ENCODE assay signal across 1 cellular context in the genomic region with DNA sequence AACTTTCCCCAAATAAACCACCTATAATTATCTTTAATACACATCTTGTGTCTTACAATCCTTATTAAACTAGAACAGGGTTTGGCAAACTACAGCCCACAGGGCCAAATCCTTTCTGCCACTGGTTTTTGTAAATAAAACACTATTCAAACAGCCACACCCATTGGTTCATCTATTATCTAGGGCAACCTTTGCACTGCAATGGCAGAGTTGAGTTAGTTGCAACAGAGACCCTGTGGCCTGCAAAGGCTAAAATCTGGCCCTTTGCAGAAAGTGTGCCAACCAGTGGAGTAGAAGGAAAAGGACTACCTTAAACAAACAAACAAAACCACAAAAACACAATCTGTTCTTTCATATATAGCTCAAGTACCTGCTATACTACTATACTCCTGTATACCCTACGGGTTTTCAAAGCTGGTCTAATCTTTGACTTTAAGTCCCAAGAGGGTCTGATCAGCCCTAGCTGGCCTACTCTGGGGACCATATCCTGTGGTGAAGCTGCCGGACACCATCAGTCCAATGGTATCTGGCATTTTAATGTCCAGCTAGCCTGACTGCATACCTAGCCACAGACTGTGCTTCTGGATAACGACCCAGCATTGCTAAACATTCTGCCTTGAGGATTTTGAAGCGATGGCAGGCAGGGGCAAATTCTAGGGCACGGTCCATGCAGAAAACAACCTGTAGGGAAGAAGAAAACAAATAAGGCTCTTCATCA.
A peak's percentile ranks its signal among the peaks of the same experiment; 100 is the strongest.
TF ChIP-seq lines count a peak whose summit lies in the region.

No MANE protein-coding gene starts in this region.

TF ChIP-seq in HepG2, 621 proteins besides CTCF, POLR2A, EP300 and RAD21 (continued from another document and continues in another):
- TF ChIP-seq, protein P1, sequence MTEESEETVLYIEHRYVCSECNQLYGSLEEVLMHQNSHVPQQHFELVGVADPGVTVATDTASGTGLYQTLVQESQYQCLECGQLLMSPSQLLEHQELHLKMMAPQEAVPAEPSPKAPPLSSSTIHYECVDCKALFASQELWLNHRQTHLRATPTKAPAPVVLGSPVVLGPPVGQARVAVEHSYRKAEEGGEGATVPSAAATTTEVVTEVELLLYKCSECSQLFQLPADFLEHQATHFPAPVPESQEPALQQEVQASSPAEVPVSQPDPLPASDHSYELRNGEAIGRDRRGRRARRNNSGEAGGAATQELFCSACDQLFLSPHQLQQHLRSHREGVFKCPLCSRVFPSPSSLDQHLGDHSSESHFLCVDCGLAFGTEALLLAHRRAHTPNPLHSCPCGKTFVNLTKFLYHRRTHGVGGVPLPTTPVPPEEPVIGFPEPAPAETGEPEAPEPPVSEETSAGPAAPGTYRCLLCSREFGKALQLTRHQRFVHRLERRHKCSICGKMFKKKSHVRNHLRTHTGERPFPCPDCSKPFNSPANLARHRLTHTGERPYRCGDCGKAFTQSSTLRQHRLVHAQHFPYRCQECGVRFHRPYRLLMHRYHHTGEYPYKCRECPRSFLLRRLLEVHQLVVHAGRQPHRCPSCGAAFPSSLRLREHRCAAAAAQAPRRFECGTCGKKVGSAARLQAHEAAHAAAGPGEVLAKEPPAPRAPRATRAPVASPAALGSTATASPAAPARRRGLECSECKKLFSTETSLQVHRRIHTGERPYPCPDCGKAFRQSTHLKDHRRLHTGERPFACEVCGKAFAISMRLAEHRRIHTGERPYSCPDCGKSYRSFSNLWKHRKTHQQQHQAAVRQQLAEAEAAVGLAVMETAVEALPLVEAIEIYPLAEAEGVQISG (CRISPR knock-in tag; IDR thresholded peaks at IDR 0.05), result peak; percentile 86
- TF ChIP-seq, protein P2, sequence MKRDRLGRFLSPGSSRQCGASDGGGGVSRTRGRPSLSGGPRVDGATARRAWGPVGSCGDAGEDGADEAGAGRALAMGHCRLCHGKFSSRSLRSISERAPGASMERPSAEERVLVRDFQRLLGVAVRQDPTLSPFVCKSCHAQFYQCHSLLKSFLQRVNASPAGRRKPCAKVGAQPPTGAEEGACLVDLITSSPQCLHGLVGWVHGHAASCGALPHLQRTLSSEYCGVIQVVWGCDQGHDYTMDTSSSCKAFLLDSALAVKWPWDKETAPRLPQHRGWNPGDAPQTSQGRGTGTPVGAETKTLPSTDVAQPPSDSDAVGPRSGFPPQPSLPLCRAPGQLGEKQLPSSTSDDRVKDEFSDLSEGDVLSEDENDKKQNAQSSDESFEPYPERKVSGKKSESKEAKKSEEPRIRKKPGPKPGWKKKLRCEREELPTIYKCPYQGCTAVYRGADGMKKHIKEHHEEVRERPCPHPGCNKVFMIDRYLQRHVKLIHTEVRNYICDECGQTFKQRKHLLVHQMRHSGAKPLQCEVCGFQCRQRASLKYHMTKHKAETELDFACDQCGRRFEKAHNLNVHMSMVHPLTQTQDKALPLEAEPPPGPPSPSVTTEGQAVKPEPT (CRISPR knock-in tag; IDR thresholded peaks at IDR 0.05; ENCODE audit: low read depth), result no peak
- TF ChIP-seq YY1 (IDR thresholded peaks at IDR 0.05; ENCODE audit: insufficient read depth, insufficient replicate concordance, low read depth, low read length), result peak; percentile 35
- TF ChIP-seq CBX1 (IDR thresholded peaks at IDR 0.05; ENCODE audit: low read depth), result no peak
- TF ChIP-seq ZNF17 (CRISPR knock-in tag; IDR thresholded peaks at IDR 0.05), result no peak
- TF ChIP-seq, protein P3, sequence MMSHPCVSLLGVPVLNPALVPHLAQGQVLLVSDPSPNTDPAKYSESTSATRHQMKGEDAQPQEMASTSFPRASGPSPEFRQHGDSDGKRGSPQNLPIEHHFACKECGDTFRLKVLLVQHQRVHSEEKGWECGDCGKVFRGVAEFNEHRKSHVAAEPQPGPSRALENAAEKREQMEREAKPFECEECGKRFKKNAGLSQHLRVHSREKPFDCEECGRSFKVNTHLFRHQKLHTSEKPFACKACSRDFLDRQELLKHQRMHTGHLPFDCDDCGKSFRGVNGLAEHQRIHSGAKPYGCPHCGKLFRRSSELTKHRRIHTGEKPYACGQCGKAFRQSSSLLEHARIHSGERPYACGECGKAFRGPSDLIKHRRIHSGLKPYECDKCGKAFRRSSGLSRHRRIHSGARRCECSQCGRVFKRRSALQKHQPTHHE (CRISPR knock-in tag; IDR thresholded peaks at IDR 0.05; ENCODE audit: borderline replicate concordance), result no peak
- TF ChIP-seq SMARCC2 (IDR thresholded peaks at IDR 0.05), result no peak
- peak; percentile 19; the same call in 1 of the 2 replicates for TF ChIP-seq STAG1 (CRISPR knock-in tag; IDR thresholded peaks at IDR 0.05)
- TF ChIP-seq MED1 (CRISPR knock-in tag; IDR thresholded peaks at IDR 0.05), result peak; percentile 42; the same call in 1 of the 2 replicates
- TF ChIP-seq ZNF605 (CRISPR knock-in tag; IDR thresholded peaks at IDR 0.05), result no peak
- TF ChIP-seq RBFOX2 (IDR thresholded peaks at IDR 0.05; ENCODE audit: low read depth, low read length), result no peak
- TF ChIP-seq RARG (CRISPR knock-in tag; IDR thresholded peaks at IDR 0.05; ENCODE audit: low read depth), result no peak
- no peak for TF ChIP-seq ISL2 (CRISPR knock-in tag; IDR thresholded peaks at IDR 0.05)
- TF ChIP-seq, protein P4, sequence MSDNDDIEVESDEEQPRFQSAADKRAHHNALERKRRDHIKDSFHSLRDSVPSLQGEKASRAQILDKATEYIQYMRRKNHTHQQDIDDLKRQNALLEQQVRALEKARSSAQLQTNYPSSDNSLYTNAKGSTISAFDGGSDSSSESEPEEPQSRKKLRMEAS (IDR thresholded peaks at IDR 0.05), result peak; percentile 44; the same call in 1 of the 2 replicates
- peak; percentile 57; the same call in 1 of the 2 replicates for TF ChIP-seq SSRP1 (CRISPR knock-in tag; IDR thresholded peaks at IDR 0.05)
- no peak for TF ChIP-seq NCOA1 (CRISPR knock-in tag; IDR thresholded peaks at IDR 0.05)
- TF ChIP-seq, protein P5, sequence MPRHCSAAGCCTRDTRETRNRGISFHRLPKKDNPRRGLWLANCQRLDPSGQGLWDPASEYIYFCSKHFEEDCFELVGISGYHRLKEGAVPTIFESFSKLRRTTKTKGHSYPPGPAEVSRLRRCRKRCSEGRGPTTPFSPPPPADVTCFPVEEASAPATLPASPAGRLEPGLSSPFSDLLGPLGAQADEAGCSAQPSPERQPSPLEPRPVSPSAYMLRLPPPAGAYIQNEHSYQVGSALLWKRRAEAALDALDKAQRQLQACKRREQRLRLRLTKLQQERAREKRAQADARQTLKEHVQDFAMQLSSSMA (CRISPR knock-in tag; IDR thresholded peaks at IDR 0.05), result no peak
- TF ChIP-seq RNF2 (conservative IDR thresholded peaks at IDR 0.05; ENCODE audit: low read depth), result no peak
- TF ChIP-seq ZNF136 (CRISPR knock-in tag; IDR thresholded peaks at IDR 0.05; ENCODE audit: low read depth), result no peak
- TF ChIP-seq SP140L (CRISPR knock-in tag; IDR thresholded peaks at IDR 0.05; ENCODE audit: borderline replicate concordance), result 0 out of 2 replicates have a peak, but pooled peaks have one; percentile 37
- TF ChIP-seq ZNF230 (CRISPR knock-in tag; IDR thresholded peaks at IDR 0.05), result no peak
- TF ChIP-seq GATAD2A (CRISPR knock-in tag; IDR thresholded peaks at IDR 0.05), result peak; percentile 94
- no peak for TF ChIP-seq KDM4B (CRISPR knock-in tag; IDR thresholded peaks at IDR 0.05)
- TF ChIP-seq EED (CRISPR knock-in tag; IDR thresholded peaks at IDR 0.05), result no peak
- TF ChIP-seq, protein P6, sequence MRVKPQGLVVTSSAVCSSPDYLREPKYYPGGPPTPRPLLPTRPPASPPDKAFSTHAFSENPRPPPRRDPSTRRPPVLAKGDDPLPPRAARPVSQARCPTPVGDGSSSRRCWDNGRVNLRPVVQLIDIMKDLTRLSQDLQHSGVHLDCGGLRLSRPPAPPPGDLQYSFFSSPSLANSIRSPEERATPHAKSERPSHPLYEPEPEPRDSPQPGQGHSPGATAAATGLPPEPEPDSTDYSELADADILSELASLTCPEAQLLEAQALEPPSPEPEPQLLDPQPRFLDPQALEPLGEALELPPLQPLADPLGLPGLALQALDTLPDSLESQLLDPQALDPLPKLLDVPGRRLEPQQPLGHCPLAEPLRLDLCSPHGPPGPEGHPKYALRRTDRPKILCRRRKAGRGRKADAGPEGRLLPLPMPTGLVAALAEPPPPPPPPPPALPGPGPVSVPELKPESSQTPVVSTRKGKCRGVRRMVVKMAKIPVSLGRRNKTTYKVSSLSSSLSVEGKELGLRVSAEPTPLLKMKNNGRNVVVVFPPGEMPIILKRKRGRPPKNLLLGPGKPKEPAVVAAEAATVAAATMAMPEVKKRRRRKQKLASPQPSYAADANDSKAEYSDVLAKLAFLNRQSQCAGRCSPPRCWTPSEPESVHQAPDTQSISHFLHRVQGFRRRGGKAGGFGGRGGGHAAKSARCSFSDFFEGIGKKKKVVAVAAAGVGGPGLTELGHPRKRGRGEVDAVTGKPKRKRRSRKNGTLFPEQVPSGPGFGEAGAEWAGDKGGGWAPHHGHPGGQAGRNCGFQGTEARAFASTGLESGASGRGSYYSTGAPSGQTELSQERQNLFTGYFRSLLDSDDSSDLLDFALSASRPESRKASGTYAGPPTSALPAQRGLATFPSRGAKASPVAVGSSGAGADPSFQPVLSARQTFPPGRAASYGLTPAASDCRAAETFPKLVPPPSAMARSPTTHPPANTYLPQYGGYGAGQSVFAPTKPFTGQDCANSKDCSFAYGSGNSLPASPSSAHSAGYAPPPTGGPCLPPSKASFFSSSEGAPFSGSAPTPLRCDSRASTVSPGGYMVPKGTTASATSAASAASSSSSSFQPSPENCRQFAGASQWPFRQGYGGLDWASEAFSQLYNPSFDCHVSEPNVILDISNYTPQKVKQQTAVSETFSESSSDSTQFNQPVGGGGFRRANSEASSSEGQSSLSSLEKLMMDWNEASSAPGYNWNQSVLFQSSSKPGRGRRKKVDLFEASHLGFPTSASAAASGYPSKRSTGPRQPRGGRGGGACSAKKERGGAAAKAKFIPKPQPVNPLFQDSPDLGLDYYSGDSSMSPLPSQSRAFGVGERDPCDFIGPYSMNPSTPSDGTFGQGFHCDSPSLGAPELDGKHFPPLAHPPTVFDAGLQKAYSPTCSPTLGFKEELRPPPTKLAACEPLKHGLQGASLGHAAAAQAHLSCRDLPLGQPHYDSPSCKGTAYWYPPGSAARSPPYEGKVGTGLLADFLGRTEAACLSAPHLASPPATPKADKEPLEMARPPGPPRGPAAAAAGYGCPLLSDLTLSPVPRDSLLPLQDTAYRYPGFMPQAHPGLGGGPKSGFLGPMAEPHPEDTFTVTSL (CRISPR knock-in tag; IDR thresholded peaks at IDR 0.05; ENCODE audit: borderline replicate concordance), result peak; percentile 88; the same call in 1 of the 2 replicates
- TF ChIP-seq PHF21A (CRISPR knock-in tag; IDR thresholded peaks at IDR 0.05), result peak; percentile 96
- TF ChIP-seq, protein P7, sequence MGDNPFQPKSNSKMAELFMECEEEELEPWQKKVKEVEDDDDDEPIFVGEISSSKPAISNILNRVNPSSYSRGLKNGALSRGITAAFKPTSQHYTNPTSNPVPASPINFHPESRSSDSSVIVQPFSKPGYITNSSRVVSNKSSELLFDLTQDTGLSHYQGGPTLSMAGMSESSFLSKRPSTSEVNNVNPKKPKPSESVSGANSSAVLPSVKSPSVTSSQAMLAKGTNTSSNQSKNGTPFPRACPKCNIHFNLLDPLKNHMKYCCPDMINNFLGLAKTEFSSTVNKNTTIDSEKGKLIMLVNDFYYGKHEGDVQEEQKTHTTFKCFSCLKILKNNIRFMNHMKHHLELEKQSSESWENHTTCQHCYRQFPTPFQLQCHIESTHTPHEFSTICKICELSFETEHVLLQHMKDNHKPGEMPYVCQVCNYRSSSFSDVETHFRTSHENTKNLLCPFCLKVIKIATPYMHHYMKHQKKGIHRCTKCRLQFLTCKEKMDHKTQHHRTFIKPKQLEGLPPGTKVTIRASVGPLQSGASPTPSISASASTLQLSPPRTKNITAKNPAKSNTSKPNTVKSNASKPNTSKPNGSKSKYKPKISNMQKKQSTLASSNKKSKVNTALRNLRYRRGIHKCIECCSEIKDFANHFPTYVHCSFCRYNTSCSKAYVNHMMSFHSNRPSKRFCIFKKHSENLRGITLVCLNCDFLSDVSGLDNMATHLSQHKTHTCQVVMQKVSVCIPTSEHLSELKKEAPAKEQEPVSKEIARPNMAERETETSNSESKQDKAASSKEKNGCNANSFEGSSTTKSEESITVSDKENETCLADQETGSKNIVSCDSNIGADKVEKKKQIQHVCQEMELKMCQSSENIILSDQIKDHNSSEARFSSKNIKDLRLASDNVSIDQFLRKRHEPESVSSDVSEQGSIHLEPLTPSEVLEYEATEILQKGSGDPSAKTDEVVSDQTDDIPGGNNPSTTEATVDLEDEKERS (CRISPR knock-in tag; IDR thresholded peaks at IDR 0.05), result no peak
- TF ChIP-seq STAT5B (CRISPR knock-in tag; IDR thresholded peaks at IDR 0.05), result no peak
- TF ChIP-seq CAMTA2 (CRISPR knock-in tag; IDR thresholded peaks at IDR 0.05; ENCODE audit: borderline replicate concordance), result no peak
- no peak for TF ChIP-seq CENPX (CRISPR knock-in tag; IDR thresholded peaks at IDR 0.05)
- no peak for TF ChIP-seq MTA3 (CRISPR knock-in tag; IDR thresholded peaks at IDR 0.05)
- TF ChIP-seq, protein P8, sequence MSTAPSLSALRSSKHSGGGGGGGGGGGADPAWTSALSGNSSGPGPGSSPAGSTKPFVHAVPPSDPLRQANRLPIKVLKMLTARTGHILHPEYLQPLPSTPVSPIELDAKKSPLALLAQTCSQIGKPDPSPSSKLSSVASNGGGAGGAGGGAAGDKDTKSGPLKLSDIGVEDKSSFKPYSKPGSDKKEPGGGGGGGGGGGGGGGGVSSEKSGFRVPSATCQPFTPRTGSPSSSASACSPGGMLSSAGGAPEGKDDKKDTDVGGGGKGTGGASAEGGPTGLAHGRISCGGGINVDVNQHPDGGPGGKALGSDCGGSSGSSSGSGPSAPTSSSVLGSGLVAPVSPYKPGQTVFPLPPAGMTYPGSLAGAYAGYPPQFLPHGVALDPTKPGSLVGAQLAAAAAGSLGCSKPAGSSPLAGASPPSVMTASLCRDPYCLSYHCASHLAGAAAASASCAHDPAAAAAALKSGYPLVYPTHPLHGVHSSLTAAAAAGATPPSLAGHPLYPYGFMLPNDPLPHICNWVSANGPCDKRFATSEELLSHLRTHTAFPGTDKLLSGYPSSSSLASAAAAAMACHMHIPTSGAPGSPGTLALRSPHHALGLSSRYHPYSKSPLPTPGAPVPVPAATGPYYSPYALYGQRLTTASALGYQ (CRISPR knock-in tag; IDR thresholded peaks at IDR 0.05), result no peak
- no peak for TF ChIP-seq PHF8 (CRISPR knock-in tag; IDR thresholded peaks at IDR 0.05)
- no peak for TF ChIP-seq HOXD1 (CRISPR knock-in tag; IDR thresholded peaks at IDR 0.05)
- TF ChIP-seq, protein P9, sequence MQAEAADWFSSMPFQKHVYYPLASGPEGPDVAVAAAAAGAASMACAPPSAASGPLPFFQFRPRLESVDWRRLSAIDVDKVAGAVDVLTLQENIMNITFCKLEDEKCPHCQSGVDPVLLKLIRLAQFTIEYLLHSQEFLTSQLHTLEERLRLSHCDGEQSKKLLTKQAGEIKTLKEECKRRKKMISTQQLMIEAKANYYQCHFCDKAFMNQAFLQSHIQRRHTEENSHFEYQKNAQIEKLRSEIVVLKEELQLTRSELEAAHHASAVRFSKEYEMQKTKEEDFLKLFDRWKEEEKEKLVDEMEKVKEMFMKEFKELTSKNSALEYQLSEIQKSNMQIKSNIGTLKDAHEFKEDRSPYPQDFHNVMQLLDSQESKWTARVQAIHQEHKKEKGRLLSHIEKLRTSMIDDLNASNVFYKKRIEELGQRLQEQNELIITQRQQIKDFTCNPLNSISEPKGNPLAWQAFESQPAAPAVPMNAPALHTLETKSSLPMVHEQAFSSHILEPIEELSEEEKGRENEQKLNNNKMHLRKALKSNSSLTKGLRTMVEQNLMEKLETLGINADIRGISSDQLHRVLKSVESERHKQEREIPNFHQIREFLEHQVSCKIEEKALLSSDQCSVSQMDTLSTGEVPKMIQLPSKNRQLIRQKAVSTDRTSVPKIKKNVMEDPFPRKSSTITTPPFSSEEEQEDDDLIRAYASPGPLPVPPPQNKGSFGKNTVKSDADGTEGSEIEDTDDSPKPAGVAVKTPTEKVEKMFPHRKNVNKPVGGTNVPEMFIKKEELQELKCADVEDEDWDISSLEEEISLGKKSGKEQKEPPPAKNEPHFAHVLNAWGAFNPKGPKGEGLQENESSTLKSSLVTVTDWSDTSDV (CRISPR knock-in tag; IDR thresholded peaks at IDR 0.05), result no peak
- no peak for TF ChIP-seq ZNF251 (CRISPR knock-in tag; IDR thresholded peaks at IDR 0.05)
- no peak for TF ChIP-seq AGO2 (optimal IDR thresholded peaks at IDR 0.05; ENCODE audit: low read depth, low read length)
